In genomic region chr1:43935711-43936427, GRCh38 we compare ENCODE assay signal across 8 cellular contexts.
DNase-seq lines count a peak whose midpoint lies in the region; TF ChIP-seq lines count a peak whose summit lies in the region.

No MANE protein-coding gene starts in this region.

- DNase-seq in COLO668 (lab: John Stamatoyannopoulos, UW; ENCODE audit: unreplicated experiment) (peak; percentile 79), NCI-H2196 (lab: John Stamatoyannopoulos, UW; ENCODE audit: unreplicated experiment) (peak; percentile 77), epithelial cell of esophagus (ENCODE audit: low read depth) (peak; percentile 94), GDM1 (lab: John Stamatoyannopoulos, UW) (no peak), NCI-H1048 (lab: John Stamatoyannopoulos, UW) (no peak)
- DNase-seq in stimulated activated CD4-positive, alpha-beta T cell treated with anti-CD3 and anti-CD28 coated beads, Interleukin-2, amount 100 ng/mL, for 24 hours = no peak
- DNase-seq in stimulated activated CD4-positive, alpha-beta T cell treated with anti-CD3 and anti-CD28 coated beads, Interleukin-2, amount 100 ng/mL, for 48 hours = no peak

- H2AFZ ChIP-seq in parathyroid adenoma = peak overlapping the region; percentile 15

- peaks cover 20% of the 10 kb centered on the region for H3K4me1 ChIP-seq in parathyroid adenoma

- H3K4me3 ChIP-seq in epithelial cell of esophagus (ENCODE audit: low read length) (peak overlapping the region; percentile 54), parathyroid adenoma (ENCODE audit: low read depth, low read length) (no peak overlapping the region)

- TF ChIP-seq CTCF in epithelial cell of esophagus (IDR thresholded peaks at IDR 0.05; ENCODE audit: insufficient read depth, low read depth, low read length, missing control alignments) = no peak
- no peak for TF ChIP-seq CTCF in parathyroid adenoma (IDR thresholded peaks at IDR 0.05)

- H3K9me3 ChIP-seq in parathyroid adenoma (ENCODE audit: control insufficient read depth, low read length) = no peaks in the 10 kb centered on the region

- H3K36me3 ChIP-seq in parathyroid adenoma (ENCODE audit: control insufficient read depth, insufficient read depth, low read length) = no peaks in the 10 kb centered on the region

- no peaks in the 10 kb centered on the region for H3K27me3 ChIP-seq in parathyroid adenoma (ENCODE audit: control insufficient read depth, insufficient read depth, low read length)

- no peak overlapping the region for H3K9ac ChIP-seq in parathyroid adenoma

- no peak overlapping the region for H3K4me2 ChIP-seq in parathyroid adenoma (ENCODE audit: low read length)

- H3K79me2 ChIP-seq in parathyroid adenoma = no peaks in the 10 kb centered on the region

- H3K27ac ChIP-seq in parathyroid adenoma = no peak overlapping the region

Comparison
In these comparisons a context has a peak if more than half of its experiments do, and no peak if none do; other contexts are left out.
1. DNase-seq: peak in COLO668 (single experiment), NCI-H2196 (single experiment) and epithelial cell of esophagus (single experiment); none in stimulated activated CD4-positive, alpha-beta T cell treated with anti-CD3 and anti-CD28 coated beads, Interleukin-2, amount 100 ng/mL, for 24 hours (0 of 2), GDM1 (single experiment), NCI-H1048 (single experiment) and stimulated activated CD4-positive, alpha-beta T cell treated with anti-CD3 and anti-CD28 coated beads, Interleukin-2, amount 100 ng/mL, for 48 hours (0 of 2).